ENCODE assay signal across 1 cellular context in genomic region chr2:163698857-163699256, GRCh38.
TF ChIP-seq lines count a peak whose summit lies in the region.

No MANE protein-coding gene starts in this region.

TF ChIP-seq in H1, 55 proteins besides CTCF, POLR2A, EP300 and RAD21 (continued from another document):
- peak; percentile 81 for TF ChIP-seq CHD7 (IDR thresholded peaks at IDR 0.05; ENCODE audit: insufficient replicate concordance, low read length)
- peak; percentile 67; the same call in 1 of the 2 replicates for TF ChIP-seq SP1 (IDR thresholded peaks at IDR 0.05; ENCODE audit: low read depth, low read length)
